In genomic region chr1:213650603-213651002, GRCh38 we compare ENCODE assay signal across 1 cellular context.
TF ChIP-seq lines count a peak whose summit lies in the region.

No MANE protein-coding gene starts in this region.

TF ChIP-seq in HepG2, 621 proteins besides CTCF, POLR2A, EP300 and RAD21 (continued from another document):
- TF ChIP-seq AKNA (CRISPR knock-in tag; IDR thresholded peaks at IDR 0.05; ENCODE audit: borderline replicate concordance) (no peak), RCOR2 (CRISPR knock-in tag; IDR thresholded peaks at IDR 0.05) (peak; percentile 74; the same call in 1 of the 2 replicates)
